2 cellular contexts compared by ENCODE assay signal in the genomic region with DNA sequence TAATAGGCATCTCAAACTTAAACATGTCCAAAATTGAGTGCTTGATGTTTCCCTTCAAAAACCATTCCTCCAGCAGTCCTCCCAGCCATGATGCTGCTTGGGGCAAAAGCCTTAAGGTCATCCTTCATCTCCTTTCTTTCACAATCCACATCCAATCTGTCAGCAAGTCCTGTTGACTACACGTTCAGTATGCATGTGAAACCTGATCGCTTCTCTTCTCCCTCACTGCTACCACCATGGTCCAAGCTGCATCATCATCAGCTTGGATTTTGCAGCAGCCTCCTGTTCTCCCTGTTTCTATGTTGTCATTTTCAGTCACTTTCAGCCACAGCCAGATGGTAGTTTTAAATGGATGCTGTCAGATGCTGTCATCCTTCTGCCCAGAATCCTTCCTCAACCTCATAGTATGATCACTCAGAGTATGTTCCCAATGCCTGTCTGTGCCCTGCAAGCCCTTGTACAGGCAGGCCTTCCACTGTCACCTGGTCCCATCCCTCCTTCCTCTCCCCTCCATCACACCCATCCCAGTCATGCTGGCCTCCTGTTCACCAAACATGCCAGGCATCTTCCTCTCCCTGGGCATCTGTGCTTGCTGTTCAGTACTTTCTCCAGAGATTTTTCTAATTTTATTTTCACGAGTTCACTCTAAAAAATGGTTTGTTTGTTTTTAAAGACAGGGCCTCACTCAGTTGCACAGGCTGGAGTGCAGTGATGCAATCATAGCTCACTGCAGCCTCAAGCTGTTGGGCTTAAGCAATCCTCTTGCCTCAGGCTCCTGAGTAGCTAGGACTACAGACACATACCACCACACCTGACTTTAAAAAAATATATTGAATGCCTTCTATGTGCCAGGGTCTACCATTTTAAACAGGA.
TF ChIP-seq lines count a peak whose summit lies in the region.

No MANE protein-coding gene starts in this region.

TF ChIP-seq in IMR-90, 13 proteins besides CTCF, POLR2A, EP300 and RAD21 (continued from another document):
- TF ChIP-seq NFE2L2 (IDR thresholded peaks at IDR 0.05; ENCODE audit: low read depth, low read length): no peak
- peak; percentile 34; the same call in 1 of the 2 replicates for TF ChIP-seq BHLHE40 (IDR thresholded peaks at IDR 0.05; ENCODE audit: low read depth, low read length)
- TF ChIP-seq FOS (IDR thresholded peaks at IDR 0.05; ENCODE audit: low read depth, low read length): no peak
- TF ChIP-seq RFX5 (IDR thresholded peaks at IDR 0.05; ENCODE audit: low read depth, low read length): no peak
- peak; percentile 99 for TF ChIP-seq CEBPB (IDR thresholded peaks at IDR 0.05; ENCODE audit: low read depth, low read length)
- TF ChIP-seq MXI1 (IDR thresholded peaks at IDR 0.05; ENCODE audit: borderline replicate concordance, low read depth, low read length): no peak
TF ChIP-seq in IMR-90: peak in this region for 2.

TF ChIP-seq in WTC11, 78 proteins besides CTCF, POLR2A, EP300 and RAD21:
- TF ChIP-seq, protein P1, sequence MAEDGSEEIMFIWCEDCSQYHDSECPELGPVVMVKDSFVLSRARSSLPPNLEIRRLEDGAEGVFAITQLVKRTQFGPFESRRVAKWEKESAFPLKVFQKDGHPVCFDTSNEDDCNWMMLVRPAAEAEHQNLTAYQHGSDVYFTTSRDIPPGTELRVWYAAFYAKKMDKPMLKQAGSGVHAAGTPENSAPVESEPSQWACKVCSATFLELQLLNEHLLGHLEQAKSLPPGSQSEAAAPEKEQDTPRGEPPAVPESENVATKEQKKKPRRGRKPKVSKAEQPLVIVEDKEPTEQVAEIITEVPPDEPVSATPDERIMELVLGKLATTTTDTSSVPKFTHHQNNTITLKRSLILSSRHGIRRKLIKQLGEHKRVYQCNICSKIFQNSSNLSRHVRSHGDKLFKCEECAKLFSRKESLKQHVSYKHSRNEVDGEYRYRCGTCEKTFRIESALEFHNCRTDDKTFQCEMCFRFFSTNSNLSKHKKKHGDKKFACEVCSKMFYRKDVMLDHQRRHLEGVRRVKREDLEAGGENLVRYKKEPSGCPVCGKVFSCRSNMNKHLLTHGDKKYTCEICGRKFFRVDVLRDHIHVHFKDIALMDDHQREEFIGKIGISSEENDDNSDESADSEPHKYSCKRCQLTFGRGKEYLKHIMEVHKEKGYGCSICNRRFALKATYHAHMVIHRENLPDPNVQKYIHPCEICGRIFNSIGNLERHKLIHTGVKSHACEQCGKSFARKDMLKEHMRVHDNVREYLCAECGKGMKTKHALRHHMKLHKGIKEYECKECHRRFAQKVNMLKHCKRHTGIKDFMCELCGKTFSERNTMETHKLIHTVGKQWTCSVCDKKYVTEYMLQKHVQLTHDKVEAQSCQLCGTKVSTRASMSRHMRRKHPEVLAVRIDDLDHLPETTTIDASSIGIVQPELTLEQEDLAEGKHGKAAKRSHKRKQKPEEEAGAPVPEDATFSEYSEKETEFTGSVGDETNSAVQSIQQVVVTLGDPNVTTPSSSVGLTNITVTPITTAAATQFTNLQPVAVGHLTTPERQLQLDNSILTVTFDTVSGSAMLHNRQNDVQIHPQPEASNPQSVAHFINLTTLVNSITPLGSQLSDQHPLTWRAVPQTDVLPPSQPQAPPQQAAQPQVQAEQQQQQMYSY (CRISPR knock-in tag; IDR thresholded peaks at IDR 0.05): no peak
- TF ChIP-seq GABPB1 (CRISPR knock-in tag; IDR thresholded peaks at IDR 0.05): peak; percentile 91
